ENCODE assay signal across 1 cellular context in genomic region chr3:106566277-106566676, GRCh38.
TF ChIP-seq lines count a peak whose summit lies in the region.

No MANE protein-coding gene starts in this region.

TF ChIP-seq in SK-N-SH, 30 proteins besides CTCF, POLR2A, EP300 and RAD21 (continued from another document):
- TF ChIP-seq SIN3A (IDR thresholded peaks at IDR 0.05; ENCODE audit: borderline replicate concordance, low read depth, low read length) (no peak), MEF2A (IDR thresholded peaks at IDR 0.05; ENCODE audit: borderline replicate concordance, low read depth) (no peak)
